ENCODE assay signal across 1 cellular context in genomic region chr22:44229809-44230208, GRCh38.
TF ChIP-seq lines count a peak whose summit lies in the region.

No MANE protein-coding gene starts in this region.

TF ChIP-seq in H1, 55 proteins besides CTCF, POLR2A, EP300 and RAD21:
- TF ChIP-seq CHD7 (IDR thresholded peaks at IDR 0.05; ENCODE audit: insufficient replicate concordance, low read length) (no peak), GABPA (IDR thresholded peaks at IDR 0.05; ENCODE audit: borderline replicate concordance, insufficient read depth, low read length) (no peak), RNF2 (IDR thresholded peaks at IDR 0.05; ENCODE audit: borderline replicate concordance, low read depth, low read length, missing control alignments, poor library complexity, severe bottlenecking) (no peak), GTF2F1 (IDR thresholded peaks at IDR 0.05; ENCODE audit: borderline replicate concordance, low read depth, low read length) (no peak), POU5F1 (IDR thresholded peaks at IDR 0.05; ENCODE audit: low read depth, low read length) (no peak), SAP30 (IDR thresholded peaks at IDR 0.05; ENCODE audit: insufficient read depth, insufficient replicate concordance, low read length) (no peak), SIRT6 (IDR thresholded peaks at IDR 0.05; ENCODE audit: low read length) (no peak), CHD2 (IDR thresholded peaks at IDR 0.05; ENCODE audit: low read length) (no peak), CREB1 (IDR thresholded peaks at IDR 0.05) (no peak), CEBPB (IDR thresholded peaks at IDR 0.05; ENCODE audit: low read depth, low read length) (no peak), SUZ12 (IDR thresholded peaks at IDR 0.05; ENCODE audit: low read length) (no peak), BRCA1 (IDR thresholded peaks at IDR 0.05; ENCODE audit: low read depth, low read length) (no peak)
